ENCODE assay signal across 19 cellular contexts in genomic region chr11:87019582-87020271, GRCh38. TPM values are rescaled to one million over a fixed set of nuclear protein-coding genes. Genes with fewer than 3 reads are reported as not detected.
A peak's percentile ranks its signal among the peaks of the same experiment; 100 is the strongest.
DNase-seq lines count a peak whose midpoint lies in the region; ATAC-seq and TF ChIP-seq lines count a peak whose summit lies in the region.
"Had no signal": no experiment of that assay in that cellular context is flagged by ENCODE, and none has a peak within 500 bp of the region (broad histone marks: within the 10 kb centered on the region; RNA-seq: fewer than 3 reads in every experiment).

No MANE protein-coding gene starts in this region.

- H3K36me3 ChIP-seq in BLaER1 treated with 17β-estradiol and CSF1 and Interleukin-3, amounts not matched to agents 10 nM and 100 nM: no peaks in the 10 kb centered on the region
- no peaks in the 10 kb centered on the region for H3K36me3 ChIP-seq in PC-3 (ENCODE audit: low read depth, low read length)
- no peaks in the 10 kb centered on the region for H3K36me3 ChIP-seq in fibroblast of lung (ENCODE audit: control insufficient read depth, insufficient read depth, low read length)
- H3K36me3 ChIP-seq: gastrocnemius medialis, SJSA1 had no signal

- no peaks in the 10 kb centered on the region for H3F3A ChIP-seq in PC-3 (ENCODE audit: low read length, unreplicated experiment)

- no peak overlapping the region for H3K4me3 Mint-ChIP-seq in nephron
- H3K4me3 Mint-ChIP-seq: activated naive CD8-positive, alpha-beta T cell; activated T-cell treated with anti-CD3 and anti-CD28 coated beads, Interleukin-2, amount 50 U/mL, for 72 hours; CD8-positive, alpha-beta T cell had no signal

- peak overlapping the region in 1 of 11 experiments; percentile 24; a peak in 1 of 22 replicates for H3K27ac ChIP-seq in BLaER1 treated with 17β-estradiol and CSF1 and Interleukin-3, amounts not matched to agents 10 nM and 100 nM
- H3K27ac ChIP-seq in PC-3 (ENCODE audit: low read length): no peak overlapping the region
- H3K27ac ChIP-seq in fibroblast of lung (ENCODE audit: insufficient read depth, low read length): no peak overlapping the region
- H3K27ac ChIP-seq: gastrocnemius medialis, PC-9, SJSA1, testis had no signal

- H3K9ac ChIP-seq in BLaER1 treated with 17β-estradiol and CSF1 and Interleukin-3, amounts not matched to agents 10 nM and 100 nM: peak overlapping the region in 1 of 11 experiments; percentile 3; a peak in 1 of 22 replicates
- H3K9ac ChIP-seq in PC-3 (ENCODE audit: low read length) (no peak overlapping the region), fibroblast of lung (ENCODE audit: insufficient read depth, low read length) (no peak overlapping the region)

- peaks cover 4% of the 10 kb centered on the region for H3K9me3 Mint-ChIP-seq in nephron
- H3K9me3 Mint-ChIP-seq: activated T-cell treated with anti-CD3 and anti-CD28 coated beads, Interleukin-2, amount 50 U/mL, for 72 hours; CD8-positive, alpha-beta T cell had no signal

- no peaks in the 10 kb centered on the region for H3K9me3 ChIP-seq in BLaER1 treated with 17β-estradiol and CSF1 and Interleukin-3, amounts not matched to agents 10 nM and 100 nM (replicated peaks in 1 of 11)
- H3K9me3 ChIP-seq in PC-3 (ENCODE audit: low read length): no peaks in the 10 kb centered on the region
- H3K9me3 ChIP-seq in fibroblast of lung (ENCODE audit: control insufficient read depth, insufficient read depth, low read depth, low read length): no peaks in the 10 kb centered on the region
- H3K9me3 ChIP-seq: gastrocnemius medialis, SJSA1, testis had no signal

- ATAC-seq in PC-3: peak; percentile 38; the same call in 1 of the 2 replicates
- ATAC-seq in HG03280 (IDR thresholded peaks at IDR 0.05; ENCODE audit: unreplicated experiment): no peak
- ATAC-seq: activated T-cell treated with anti-CD3 and anti-CD28 coated beads, Interleukin-2, amount 50 U/mL, for 72 hours; CD8-positive, alpha-beta T cell; gastrocnemius medialis; right cardiac atrium had no signal

- no peaks in the 10 kb centered on the region for H3K36me3 Mint-ChIP-seq in nephron (ENCODE audit: low read depth)
- H3K36me3 Mint-ChIP-seq: activated naive CD8-positive, alpha-beta T cell; CD8-positive, alpha-beta T cell had no signal

- intact Hi-C loops in PC-3 (cut with micrococcal nuclease): no loop called here

- TF ChIP-seq CTCF in PC-3 (conservative IDR thresholded peaks at IDR 0.05; ENCODE audit: low read depth, low read length) (no peak), fibroblast of lung (conservative IDR thresholded peaks at IDR 0.05 in 1 of 2, IDR thresholded peaks at IDR 0.05 in 1 of 2; ENCODE audit: low read depth in 1 of 2, low read length in 2 of 2) (no peak), nephron (IDR thresholded peaks at IDR 0.05; ENCODE audit: unreplicated experiment in 3 of 3) (no peak)

- H3K4me3 ChIP-seq in BLaER1 treated with 17β-estradiol and CSF1 and Interleukin-3, amounts not matched to agents 10 nM and 100 nM: no peak overlapping the region
- H3K4me3 ChIP-seq in PC-3 (ENCODE audit: low read length): no peak overlapping the region
- no peak overlapping the region for H3K4me3 ChIP-seq in fibroblast of lung (replicated peaks in 1 of 4; ENCODE audit: control extremely low read depth in 1 of 4, insufficient read depth in 1 of 4, low read depth in 3 of 4, low read length in 4 of 4)
- H3K4me3 ChIP-seq: gastrocnemius medialis, PC-9, SJSA1, testis had no signal

- 0 out of 2 replicates have a peak, but pooled peaks cover 3% of the 10 kb centered on the region for H3K9me2 ChIP-seq in PC-3 (replicated peaks; ENCODE audit: low read length)

- H2AFZ ChIP-seq in PC-3 (ENCODE audit: low read length) (no peak overlapping the region), fibroblast of lung (ENCODE audit: low read length) (peak overlapping the region; percentile 54)
- H2AFZ ChIP-seq: PC-9 had no signal

- POLR2A ChIA-PET in PC-3 (lab: Charles Lee; ENCODE audit: unreplicated experiment): no interaction called here

- peaks cover 0 to 14% (median 6%) of the 10 kb centered on the region in 10 experiments; a peak in 13 of 20 replicates for H3K4me1 ChIP-seq in BLaER1 treated with 17β-estradiol and CSF1 and Interleukin-3, amounts not matched to agents 10 nM and 100 nM
- H3K4me1 ChIP-seq in PC-3 (ENCODE audit: insufficient read depth, low read length): no peaks in the 10 kb centered on the region
- peaks cover 2% of the 10 kb centered on the region for H3K4me1 ChIP-seq in fibroblast of lung (ENCODE audit: control insufficient read depth, extremely low read depth, insufficient read depth, low read length)
- H3K4me1 ChIP-seq: gastrocnemius medialis, testis had no signal

- H3K4me2 ChIP-seq in BLaER1 treated with 17β-estradiol and CSF1 and Interleukin-3, amounts not matched to agents 10 nM and 100 nM: peak overlapping the region in 9 of 11 experiments; percentile 14 to 51 (median 41); a peak in 14 of 22 replicates
- H3K4me2 ChIP-seq in PC-3 (ENCODE audit: low read length) (no peak overlapping the region), fibroblast of lung (ENCODE audit: extremely low read depth, insufficient read depth, low read length) (no peak overlapping the region)
- H3K4me2 ChIP-seq: PC-9 had no signal

- no peaks in the 10 kb centered on the region for H3K79me2 ChIP-seq in PC-3 (ENCODE audit: low read length)
- no peaks in the 10 kb centered on the region for H3K79me2 ChIP-seq in fibroblast of lung (ENCODE audit: control insufficient read depth, insufficient read depth, low read length)

- DNase-seq in PC-3 (no peak), fibroblast of lung (ENCODE audit: low read depth in 2 of 2) (no peak), NCI-H1048 (lab: John Stamatoyannopoulos, UW) (no peak), D341Med (ENCODE audit: low spot score) (no peak), SW 1271 (lab: John Stamatoyannopoulos, UW) (no peak)
- DNase-seq: activated T-cell treated with anti-CD3 and anti-CD28 coated beads, Interleukin-2, amount 50 U/mL, for 72 hours; CD8-positive, alpha-beta T cell; DMS79 treated with DMSO at 0.1 percent for 48 hours; gastrocnemius medialis; NCI-H748 treated with DMSO at 0.1 percent for 48 hours; PC-9; right cardiac atrium; T-helper 2 cell; testis had no signal

- H3K27me3 Mint-ChIP-seq in nephron (ENCODE audit: low read depth): no peaks in the 10 kb centered on the region

- H3K27me3 ChIP-seq in BLaER1 treated with 17β-estradiol and CSF1 and Interleukin-3, amounts not matched to agents 10 nM and 100 nM: no peaks in the 10 kb centered on the region
- H3K27me3 ChIP-seq in PC-3 (ENCODE audit: low read length) (no peaks in the 10 kb centered on the region), fibroblast of lung (ENCODE audit: control insufficient read depth, insufficient read depth, low read length) (no peaks in the 10 kb centered on the region)
- H3K27me3 ChIP-seq: gastrocnemius medialis, SJSA1, testis had no signal

- H3K4me1 Mint-ChIP-seq in nephron: peaks cover 26% of the 10 kb centered on the region

- no TSS peak for BruUV-seq in PC-3 (replicated peaks; lab: Mats Ljungman, UMichigan)

- CTCF ChIA-PET in PC-3 (lab: Charles Lee): no interaction called here

- H4K20me1 ChIP-seq in BLaER1 treated with 17β-estradiol and CSF1 and Interleukin-3, amounts not matched to agents 10 nM and 100 nM: no peaks in the 10 kb centered on the region
- H4K20me1 ChIP-seq in PC-3 (ENCODE audit: low read length) (no peaks in the 10 kb centered on the region), fibroblast of lung (ENCODE audit: control insufficient read depth, extremely low read depth, insufficient read depth, low read length) (no peaks in the 10 kb centered on the region)

- H3K27ac Mint-ChIP-seq in nephron: peak overlapping the region; percentile 48 to 67 (median 65)
- H3K27ac Mint-ChIP-seq: activated naive CD8-positive, alpha-beta T cell; activated T-cell treated with anti-CD3 and anti-CD28 coated beads, Interleukin-2, amount 50 U/mL, for 72 hours; CD8-positive, alpha-beta T cell had no signal

RNA-seq across cellular contexts. Expression of gene TMEM135, which starts 18.0 kb away (rescaled TPM):
- 14.0 and 20.2 TPM in 2 replicates for total RNA-seq in PC-3 (2014; rRNA removed)
- total RNA-seq in fibroblast of lung: 20.6 and 22.1 TPM in 2 replicates
- 14.2 and 17.3 TPM in 2 replicates for polyA plus RNA-seq in fibroblast of lung
- polyA plus RNA-seq in fibroblast of lung (2012): 11.4 and 11.9 TPM in 2 replicates
- 7.7 and 15.2 TPM in 2 replicates for polyA minus RNA-seq in fibroblast of lung (ENCODE audit: low replicate concordance)

Comparison
In these comparisons a context has a peak if more than half of its experiments do, and no peak if none do; other contexts are left out.
1. H3K4me2 ChIP-seq: peak in BLaER1 treated with 17β-estradiol and CSF1 and Interleukin-3, amounts not matched to agents 10 nM and 100 nM (9 of 11); none in PC-3 (single experiment) and fibroblast of lung (single experiment).